Comparison of ENCODE assay signal across 16 cellular contexts in genomic region chr4:88616275-88616996, GRCh38. TPM values are rescaled to one million over a fixed set of nuclear protein-coding genes. Genes with fewer than 3 reads are reported as not detected.
DNase-seq lines count a peak whose midpoint lies in the region; ATAC-seq and TF ChIP-seq lines count a peak whose summit lies in the region.
"Had no signal": no experiment of that assay in that cellular context is flagged by ENCODE, and none has a peak within 500 bp of the region (broad histone marks: within the 10 kb centered on the region; RNA-seq: fewer than 3 reads in every experiment).

No MANE protein-coding gene starts in this region.

- H3K4me2 ChIP-seq in trophoblast cell (ENCODE audit: low read length) = no peak overlapping the region

- no peak overlapping the region for H2BK12ac ChIP-seq in trophoblast cell (ENCODE audit: low read length)

- H3K9me3 Mint-ChIP-seq in CD4-positive, CD25-positive, alpha-beta regulatory T cell = no peaks in the 10 kb centered on the region
- H3K9me3 Mint-ChIP-seq in endodermal cell = no peaks in the 10 kb centered on the region
- H3K9me3 Mint-ChIP-seq: activated T-cell treated with anti-CD3 and anti-CD28 coated beads, Interleukin-2, amount 50 U/mL, for 4 hours; stimulated activated effector memory CD8-positive, alpha-beta T cell treated with anti-CD3 and anti-CD28 coated beads, Interleukin-12 subunit alpha, Interleukin-12 subunit beta, amount 100 ng/mL, for 72 hours had no signal

- H3K27me3 Mint-ChIP-seq in CD4-positive, CD25-positive, alpha-beta regulatory T cell = no peaks in the 10 kb centered on the region
- H3K27me3 Mint-ChIP-seq in endodermal cell (ENCODE audit: insufficient read depth) = no peaks in the 10 kb centered on the region

- WGBS in trophoblast cell (ENCODE audit: extremely low coverage, insufficient coverage, insufficient read length) = no CpG with 5 or more reads among the region's 2 CpGs
- 86 to 90% methylated on average over 1 to 2 of the region's 2 CpGs for WGBS in endodermal cell (ENCODE audit: insufficient coverage in 1 of 2, insufficient read length in 1 of 2), 2 experiments

- no peak overlapping the region for H4K8ac ChIP-seq in trophoblast cell (ENCODE audit: low read depth, low read length)

- H3K79me1 ChIP-seq in trophoblast cell (ENCODE audit: low read length) = no peaks in the 10 kb centered on the region

- peaks cover 29% of the 10 kb centered on the region for H3K36me3 Mint-ChIP-seq in CD4-positive, CD25-positive, alpha-beta regulatory T cell
- no peaks in the 10 kb centered on the region for H3K36me3 Mint-ChIP-seq in endodermal cell (ENCODE audit: low read depth)

- DNase-seq in CD4-positive, CD25-positive, alpha-beta regulatory T cell = no peak
- peak; percentile 44 for DNase-seq in LoVo (ENCODE audit: low spot score)
- DNase-seq in choroid plexus epithelial cell (ENCODE audit: low read depth) = peak; percentile 78
- peak; percentile 24 to 69 for DNase-seq in trophoblast cell
- no peak for DNase-seq in stimulated activated CD4-positive, alpha-beta T cell treated with anti-CD3 and anti-CD28 coated beads, Interleukin-1b, Interleukin-23, amount 100 ng/mL, for 48 hours
- no peak for DNase-seq in endodermal cell
- no peak for DNase-seq in activated CD4-positive, alpha-beta T cell treated with anti-CD3 and anti-CD28 coated beads for 4 hours
- DNase-seq: activated CD4-positive, CD25-positive, alpha-beta regulatory T cell; activated T-cell treated with anti-CD3 and anti-CD28 coated beads, Interleukin-2, amount 50 U/mL, for 4 hours; COR-L47; left cardiac atrium; NCI-H82 had no signal

- H3K9ac ChIP-seq in trophoblast cell (ENCODE audit: low read length) (no peak overlapping the region), endodermal cell (ENCODE audit: extremely low read depth, low read length, poor library complexity, severe bottlenecking) (no peak overlapping the region)

- H2AK5ac ChIP-seq in trophoblast cell (ENCODE audit: low read length) = no peak overlapping the region

- H4K12ac ChIP-seq in trophoblast cell (ENCODE audit: low read depth, low read length) = no peak overlapping the region

- H3K79me2 ChIP-seq in trophoblast cell (ENCODE audit: control insufficient read depth, insufficient read depth, low read length, poor library complexity) = no peaks in the 10 kb centered on the region

- no peak overlapping the region for H3K18ac ChIP-seq in trophoblast cell (ENCODE audit: low read length)

- peak overlapping the region in 2 of 4 donors; percentile 16 to 59 for H3K4me3 Mint-ChIP-seq in CD4-positive, CD25-positive, alpha-beta regulatory T cell
- no peak overlapping the region for H3K4me3 Mint-ChIP-seq in endodermal cell
- H3K4me3 Mint-ChIP-seq: activated T-cell treated with anti-CD3 and anti-CD28 coated beads, Interleukin-2, amount 50 U/mL, for 4 hours; stimulated activated effector memory CD8-positive, alpha-beta T cell treated with anti-CD3 and anti-CD28 coated beads, Interleukin-12 subunit alpha, Interleukin-12 subunit beta, amount 100 ng/mL, for 72 hours had no signal

- H3K23ac ChIP-seq in trophoblast cell (ENCODE audit: low read length) = no peak overlapping the region

- H4K91ac ChIP-seq in trophoblast cell (ENCODE audit: low read depth, low read length) = no peak overlapping the region

- no peaks in the 10 kb centered on the region for H3K27me3 ChIP-seq in CD4-positive, CD25-positive, alpha-beta regulatory T cell (ENCODE audit: control insufficient read depth, insufficient read depth, low read length)
- no peaks in the 10 kb centered on the region for H3K27me3 ChIP-seq in trophoblast cell (ENCODE audit: insufficient read depth, low read length)
- H3K27me3 ChIP-seq in endodermal cell (ENCODE audit: control insufficient read depth, insufficient read depth, low read length, poor library complexity, severe bottlenecking) = no peaks in the 10 kb centered on the region
- H3K27me3 ChIP-seq: cardiac muscle cell, esophagus muscularis mucosa had no signal

- no peak overlapping the region for H3K4me3 ChIP-seq in CD4-positive, CD25-positive, alpha-beta regulatory T cell (ENCODE audit: low read depth, low read length)
- no peak overlapping the region for H3K4me3 ChIP-seq in choroid plexus epithelial cell (ENCODE audit: low read depth, low read length)
- H3K4me3 ChIP-seq in trophoblast cell (ENCODE audit: low read depth, low read length) = no peak overlapping the region
- no peak overlapping the region for H3K4me3 ChIP-seq in endodermal cell (ENCODE audit: low read length)
- H3K4me3 ChIP-seq: cardiac muscle cell, esophagus muscularis mucosa had no signal

- no peak for ATAC-seq in CD4-positive, CD25-positive, alpha-beta regulatory T cell (ENCODE audit: low read depth in 2 of 2)
- ATAC-seq in HG03097 (IDR thresholded peaks at IDR 0.05; ENCODE audit: low FRiP score, unreplicated experiment) = no peak
- ATAC-seq: activated T-cell treated with anti-CD3 and anti-CD28 coated beads, Interleukin-2, amount 50 U/mL, for 4 hours; stimulated activated effector memory CD8-positive, alpha-beta T cell treated with anti-CD3 and anti-CD28 coated beads, Interleukin-12 subunit alpha, Interleukin-12 subunit beta, amount 100 ng/mL, for 72 hours had no signal

- H2BK5ac ChIP-seq in trophoblast cell (ENCODE audit: low read depth, low read length, poor library complexity) = no peak overlapping the region

- no peak overlapping the region for H3K14ac ChIP-seq in trophoblast cell (ENCODE audit: low read length)

- no peaks in the 10 kb centered on the region for H3K9me3 ChIP-seq in CD4-positive, CD25-positive, alpha-beta regulatory T cell (ENCODE audit: control insufficient read depth in 2 of 2, low read length in 2 of 2)
- no peaks in the 10 kb centered on the region for H3K9me3 ChIP-seq in trophoblast cell (ENCODE audit: insufficient read depth, low read depth, low read length)
- H3K9me3 ChIP-seq in endodermal cell (ENCODE audit: control insufficient read depth, low read length) = no peaks in the 10 kb centered on the region
- H3K9me3 ChIP-seq: esophagus muscularis mucosa had no signal

- no peak overlapping the region for H3K27ac ChIP-seq in CD4-positive, CD25-positive, alpha-beta regulatory T cell (ENCODE audit: insufficient read depth, low read length, poor library complexity, severe bottlenecking)
- H3K27ac ChIP-seq in trophoblast cell (ENCODE audit: low read depth, low read length) = no peak overlapping the region
- H3K27ac ChIP-seq in endodermal cell (ENCODE audit: low read depth, low read length) = no peak overlapping the region
- H3K27ac ChIP-seq: cardiac muscle cell, esophagus muscularis mucosa had no signal

- no peak overlapping the region for H2AFZ ChIP-seq in trophoblast cell (ENCODE audit: insufficient read depth, low read length, poor library complexity)

- H3K4me1 ChIP-seq in CD4-positive, CD25-positive, alpha-beta regulatory T cell (ENCODE audit: control insufficient read depth, insufficient read depth, low read length, poor library complexity, severe bottlenecking) = peaks cover 44% of the 10 kb centered on the region
- H3K4me1 ChIP-seq in trophoblast cell (ENCODE audit: control insufficient read depth in 1 of 2, insufficient read depth in 2 of 2, low read length in 2 of 2) (no peaks in the 10 kb centered on the region), endodermal cell (ENCODE audit: control insufficient read depth, insufficient read depth, low read length) (no peaks in the 10 kb centered on the region)

- no peak overlapping the region for H2BK120ac ChIP-seq in trophoblast cell (ENCODE audit: insufficient read depth, low read length, poor library complexity)

- peak overlapping the region; percentile 6 to 47 (median 36) for H3K27ac Mint-ChIP-seq in CD4-positive, CD25-positive, alpha-beta regulatory T cell
- H3K27ac Mint-ChIP-seq in endodermal cell = no peak overlapping the region
- H3K27ac Mint-ChIP-seq: stimulated activated effector memory CD8-positive, alpha-beta T cell treated with anti-CD3 and anti-CD28 coated beads, Interleukin-12 subunit alpha, Interleukin-12 subunit beta, amount 100 ng/mL, for 72 hours had no signal

- no peaks in the 10 kb centered on the region for H3K36me3 ChIP-seq in CD4-positive, CD25-positive, alpha-beta regulatory T cell (ENCODE audit: control insufficient read depth, insufficient read depth, low read length)
- H3K36me3 ChIP-seq in trophoblast cell (ENCODE audit: control insufficient read depth in 1 of 2, insufficient read depth in 2 of 2, low read length in 2 of 2) = no peaks in the 10 kb centered on the region
- H3K36me3 ChIP-seq in endodermal cell (ENCODE audit: control insufficient read depth, insufficient read depth, low read length) = no peaks in the 10 kb centered on the region
- H3K36me3 ChIP-seq: cardiac muscle cell, esophagus muscularis mucosa had no signal

- peaks cover 34 to 85% (median 57%) of the 10 kb centered on the region in 4 donors for H3K4me1 Mint-ChIP-seq in CD4-positive, CD25-positive, alpha-beta regulatory T cell
- peaks cover 14% of the 10 kb centered on the region for H3K4me1 Mint-ChIP-seq in endodermal cell

- TF ChIP-seq CTCF in choroid plexus epithelial cell (conservative IDR thresholded peaks at IDR 0.05; ENCODE audit: low read depth, low read length) (no peak), endodermal cell (conservative IDR thresholded peaks at IDR 0.05) (no peak)

- H3K4ac ChIP-seq in trophoblast cell (ENCODE audit: low read depth, low read length) = no peak overlapping the region

RNA-seq across cellular contexts. Expression of gene HERC3, which starts 24.2 kb away (rescaled TPM):
- 91.4 TPM for total RNA-seq in CD4-positive, CD25-positive, alpha-beta regulatory T cell
- 10 to 100 TPM; 35.4 to 60.2 (median 49.7) TPM for polyA plus RNA-seq in CD4-positive, CD25-positive, alpha-beta regulatory T cell
- 3.0 and 3.5 TPM in 2 replicates for polyA plus RNA-seq in trophoblast cell (2013)
- 1 to 10 TPM; 4.4 to 5.9 TPM for total RNA-seq in endodermal cell
- 5.5 TPM for polyA plus RNA-seq in endodermal cell (2013, experiment 1 of 2)
- polyA plus RNA-seq in endodermal cell (2013, experiment 2 of 2) = 5.8 TPM

Comparison
In these comparisons a context has a peak if more than half of its experiments do, and no peak if none do; other contexts are left out.
1. DNase-seq: peak in LoVo (single experiment), choroid plexus epithelial cell (single experiment) and trophoblast cell (2 of 2); none in CD4-positive, CD25-positive, alpha-beta regulatory T cell (0 of 3), stimulated activated CD4-positive, alpha-beta T cell treated with anti-CD3 and anti-CD28 coated beads, Interleukin-1b, Interleukin-23, amount 100 ng/mL, for 48 hours (single experiment), endodermal cell (single experiment) and activated CD4-positive, alpha-beta T cell treated with anti-CD3 and anti-CD28 coated beads for 4 hours (0 of 2).
2. RNA of gene HERC3, which starts 24.2 kb away (total RNA-seq): 91.4 TPM in CD4-positive, CD25-positive, alpha-beta regulatory T cell (single experiment); 4.4 to 5.9 TPM in endodermal cell; every median in the first group is over 10 times any median in the second.